ENCODE assay signal across 1 cellular context in the genomic region with DNA sequence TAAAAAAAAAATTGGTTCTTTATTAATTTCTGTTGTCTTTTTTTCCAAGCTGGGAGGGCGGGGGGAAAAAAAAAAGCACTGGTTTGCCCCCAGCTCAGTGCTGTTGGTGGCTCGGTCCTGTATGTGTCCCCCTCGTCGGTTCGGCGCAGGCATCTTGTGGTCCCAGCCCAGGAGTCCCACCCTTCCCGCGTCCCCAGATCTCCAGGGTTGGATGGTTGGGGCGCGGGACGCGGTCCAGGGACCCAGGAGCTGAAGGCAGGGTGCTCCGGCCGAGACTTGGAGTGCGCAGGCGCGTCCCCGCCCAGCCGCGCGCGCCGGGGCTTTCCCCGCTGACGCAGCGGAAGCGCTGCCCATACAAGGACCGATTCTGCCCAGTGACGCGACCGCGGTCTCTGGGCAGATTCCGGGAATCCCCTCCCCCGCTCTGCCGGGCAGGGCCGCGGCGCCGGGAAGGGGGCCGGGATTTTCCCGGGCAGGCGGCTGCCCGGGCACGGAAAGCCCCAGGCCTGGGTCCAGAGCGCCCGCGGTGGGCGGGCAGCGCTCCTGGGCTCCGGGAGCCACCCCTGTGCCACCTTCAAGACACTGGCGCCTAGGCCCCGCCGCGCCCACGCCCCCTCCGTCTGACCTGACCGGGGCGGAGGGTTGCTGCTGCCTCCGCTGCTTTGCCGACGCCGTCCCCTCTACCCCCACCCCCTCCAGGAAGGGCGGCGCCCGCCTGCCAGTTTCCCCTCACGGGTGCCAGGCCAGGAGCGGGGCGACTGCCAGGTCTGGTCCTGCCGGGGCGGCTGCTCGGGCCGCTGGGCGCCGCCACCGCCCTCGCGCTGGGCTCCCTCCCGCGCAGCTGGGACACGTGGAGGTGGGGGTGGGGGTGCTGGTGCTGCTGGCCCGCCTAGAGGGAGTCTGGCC.
TF ChIP-seq lines count a peak whose summit lies in the region.

No MANE protein-coding gene starts in this region.

TF ChIP-seq in GM12878, 131 proteins besides CTCF, POLR2A, EP300 and RAD21 (continued from another document):
- TF ChIP-seq, protein P1, sequence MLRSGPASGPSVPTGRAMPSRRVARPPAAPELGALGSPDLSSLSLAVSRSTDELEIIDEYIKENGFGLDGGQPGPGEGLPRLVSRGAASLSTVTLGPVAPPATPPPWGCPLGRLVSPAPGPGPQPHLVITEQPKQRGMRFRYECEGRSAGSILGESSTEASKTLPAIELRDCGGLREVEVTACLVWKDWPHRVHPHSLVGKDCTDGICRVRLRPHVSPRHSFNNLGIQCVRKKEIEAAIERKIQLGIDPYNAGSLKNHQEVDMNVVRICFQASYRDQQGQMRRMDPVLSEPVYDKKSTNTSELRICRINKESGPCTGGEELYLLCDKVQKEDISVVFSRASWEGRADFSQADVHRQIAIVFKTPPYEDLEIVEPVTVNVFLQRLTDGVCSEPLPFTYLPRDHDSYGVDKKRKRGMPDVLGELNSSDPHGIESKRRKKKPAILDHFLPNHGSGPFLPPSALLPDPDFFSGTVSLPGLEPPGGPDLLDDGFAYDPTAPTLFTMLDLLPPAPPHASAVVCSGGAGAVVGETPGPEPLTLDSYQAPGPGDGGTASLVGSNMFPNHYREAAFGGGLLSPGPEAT (IDR thresholded peaks at IDR 0.05; ENCODE audit: low read depth): peak; percentile 91; the same call in 1 of the 2 replicates
- TF ChIP-seq NRF1 (conservative IDR thresholded peaks at IDR 0.05; ENCODE audit: low read depth, low read length): peak; percentile 65
- no peak for TF ChIP-seq ZNF274 (IDR thresholded peaks at IDR 0.05; ENCODE audit: insufficient read depth, insufficient read length)
- TF ChIP-seq IKZF2 (IDR thresholded peaks at IDR 0.05): peak; percentile 92 to 93
- TF ChIP-seq, protein P2, sequence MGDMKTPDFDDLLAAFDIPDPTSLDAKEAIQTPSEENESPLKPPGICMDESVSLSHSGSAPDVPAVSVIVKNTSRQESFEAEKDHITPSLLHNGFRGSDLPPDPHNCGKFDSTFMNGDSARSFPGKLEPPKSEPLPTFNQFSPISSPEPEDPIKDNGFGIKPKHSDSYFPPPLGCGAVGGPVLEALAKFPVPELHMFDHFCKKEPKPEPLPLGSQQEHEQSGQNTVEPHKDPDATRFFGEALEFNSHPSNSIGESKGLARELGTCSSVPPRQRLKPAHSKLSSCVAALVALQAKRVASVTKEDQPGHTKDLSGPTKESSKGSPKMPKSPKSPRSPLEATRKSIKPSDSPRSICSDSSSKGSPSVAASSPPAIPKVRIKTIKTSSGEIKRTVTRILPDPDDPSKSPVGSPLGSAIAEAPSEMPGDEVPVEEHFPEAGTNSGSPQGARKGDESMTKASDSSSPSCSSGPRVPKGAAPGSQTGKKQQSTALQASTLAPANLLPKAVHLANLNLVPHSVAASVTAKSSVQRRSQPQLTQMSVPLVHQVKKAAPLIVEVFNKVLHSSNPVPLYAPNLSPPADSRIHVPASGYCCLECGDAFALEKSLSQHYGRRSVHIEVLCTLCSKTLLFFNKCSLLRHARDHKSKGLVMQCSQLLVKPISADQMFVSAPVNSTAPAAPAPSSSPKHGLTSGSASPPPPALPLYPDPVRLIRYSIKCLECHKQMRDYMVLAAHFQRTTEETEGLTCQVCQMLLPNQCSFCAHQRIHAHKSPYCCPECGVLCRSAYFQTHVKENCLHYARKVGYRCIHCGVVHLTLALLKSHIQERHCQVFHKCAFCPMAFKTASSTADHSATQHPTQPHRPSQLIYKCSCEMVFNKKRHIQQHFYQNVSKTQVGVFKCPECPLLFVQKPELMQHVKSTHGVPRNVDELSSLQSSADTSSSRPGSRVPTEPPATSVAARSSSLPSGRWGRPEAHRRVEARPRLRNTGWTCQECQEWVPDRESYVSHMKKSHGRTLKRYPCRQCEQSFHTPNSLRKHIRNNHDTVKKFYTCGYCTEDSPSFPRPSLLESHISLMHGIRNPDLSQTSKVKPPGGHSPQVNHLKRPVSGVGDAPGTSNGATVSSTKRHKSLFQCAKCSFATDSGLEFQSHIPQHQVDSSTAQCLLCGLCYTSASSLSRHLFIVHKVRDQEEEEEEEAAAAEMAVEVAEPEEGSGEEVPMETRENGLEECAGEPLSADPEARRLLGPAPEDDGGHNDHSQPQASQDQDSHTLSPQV (IDR thresholded peaks at IDR 0.05): no peak; the same call in 1 of the 2 replicates
- peak; percentile 87; the same call in 1 of the 2 replicates for TF ChIP-seq ZNF217 (IDR thresholded peaks at IDR 0.05)
- peak; percentile 73; the same call in 1 of the 2 replicates for TF ChIP-seq ZNF207 (IDR thresholded peaks at IDR 0.05; ENCODE audit: borderline replicate concordance)
- no peak for TF ChIP-seq NFXL1 (IDR thresholded peaks at IDR 0.05; ENCODE audit: borderline replicate concordance)
- peak; percentile 87 for TF ChIP-seq EED (IDR thresholded peaks at IDR 0.05; ENCODE audit: low read depth)
- TF ChIP-seq, protein P3, sequence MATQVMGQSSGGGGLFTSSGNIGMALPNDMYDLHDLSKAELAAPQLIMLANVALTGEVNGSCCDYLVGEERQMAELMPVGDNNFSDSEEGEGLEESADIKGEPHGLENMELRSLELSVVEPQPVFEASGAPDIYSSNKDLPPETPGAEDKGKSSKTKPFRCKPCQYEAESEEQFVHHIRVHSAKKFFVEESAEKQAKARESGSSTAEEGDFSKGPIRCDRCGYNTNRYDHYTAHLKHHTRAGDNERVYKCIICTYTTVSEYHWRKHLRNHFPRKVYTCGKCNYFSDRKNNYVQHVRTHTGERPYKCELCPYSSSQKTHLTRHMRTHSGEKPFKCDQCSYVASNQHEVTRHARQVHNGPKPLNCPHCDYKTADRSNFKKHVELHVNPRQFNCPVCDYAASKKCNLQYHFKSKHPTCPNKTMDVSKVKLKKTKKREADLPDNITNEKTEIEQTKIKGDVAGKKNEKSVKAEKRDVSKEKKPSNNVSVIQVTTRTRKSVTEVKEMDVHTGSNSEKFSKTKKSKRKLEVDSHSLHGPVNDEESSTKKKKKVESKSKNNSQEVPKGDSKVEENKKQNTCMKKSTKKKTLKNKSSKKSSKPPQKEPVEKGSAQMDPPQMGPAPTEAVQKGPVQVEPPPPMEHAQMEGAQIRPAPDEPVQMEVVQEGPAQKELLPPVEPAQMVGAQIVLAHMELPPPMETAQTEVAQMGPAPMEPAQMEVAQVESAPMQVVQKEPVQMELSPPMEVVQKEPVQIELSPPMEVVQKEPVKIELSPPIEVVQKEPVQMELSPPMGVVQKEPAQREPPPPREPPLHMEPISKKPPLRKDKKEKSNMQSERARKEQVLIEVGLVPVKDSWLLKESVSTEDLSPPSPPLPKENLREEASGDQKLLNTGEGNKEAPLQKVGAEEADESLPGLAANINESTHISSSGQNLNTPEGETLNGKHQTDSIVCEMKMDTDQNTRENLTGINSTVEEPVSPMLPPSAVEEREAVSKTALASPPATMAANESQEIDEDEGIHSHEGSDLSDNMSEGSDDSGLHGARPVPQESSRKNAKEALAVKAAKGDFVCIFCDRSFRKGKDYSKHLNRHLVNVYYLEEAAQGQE (IDR thresholded peaks at IDR 0.05; ENCODE audit: low read depth, low read length): no peak
- no peak for TF ChIP-seq RCOR1 (conservative IDR thresholded peaks at IDR 0.05; ENCODE audit: low read depth, low read length)
- peak; percentile 91 for TF ChIP-seq POLR2AphosphoS5 (IDR thresholded peaks at IDR 0.05; ENCODE audit: low read length)
- TF ChIP-seq CHD2 (IDR thresholded peaks at IDR 0.05; ENCODE audit: borderline replicate concordance, low read depth, low read length): peak; percentile 90
- TF ChIP-seq TCF3 (IDR thresholded peaks at IDR 0.05; ENCODE audit: borderline replicate concordance, insufficient read depth, low read depth, low read length): peak; percentile 70; the same call in 1 of the 2 replicates
- TF ChIP-seq, protein P4, sequence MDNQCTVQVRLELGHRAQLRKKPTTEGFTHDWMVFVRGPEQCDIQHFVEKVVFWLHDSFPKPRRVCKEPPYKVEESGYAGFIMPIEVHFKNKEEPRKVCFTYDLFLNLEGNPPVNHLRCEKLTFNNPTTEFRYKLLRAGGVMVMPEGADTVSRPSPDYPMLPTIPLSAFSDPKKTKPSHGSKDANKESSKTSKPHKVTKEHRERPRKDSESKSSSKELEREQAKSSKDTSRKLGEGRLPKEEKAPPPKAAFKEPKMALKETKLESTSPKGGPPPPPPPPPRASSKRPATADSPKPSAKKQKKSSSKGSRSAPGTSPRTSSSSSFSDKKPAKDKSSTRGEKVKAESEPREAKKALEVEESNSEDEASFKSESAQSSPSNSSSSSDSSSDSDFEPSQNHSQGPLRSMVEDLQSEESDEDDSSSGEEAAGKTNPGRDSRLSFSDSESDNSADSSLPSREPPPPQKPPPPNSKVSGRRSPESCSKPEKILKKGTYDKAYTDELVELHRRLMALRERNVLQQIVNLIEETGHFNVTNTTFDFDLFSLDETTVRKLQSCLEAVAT (IDR thresholded peaks at IDR 0.05): peak; percentile 12
- TF ChIP-seq, protein P5, sequence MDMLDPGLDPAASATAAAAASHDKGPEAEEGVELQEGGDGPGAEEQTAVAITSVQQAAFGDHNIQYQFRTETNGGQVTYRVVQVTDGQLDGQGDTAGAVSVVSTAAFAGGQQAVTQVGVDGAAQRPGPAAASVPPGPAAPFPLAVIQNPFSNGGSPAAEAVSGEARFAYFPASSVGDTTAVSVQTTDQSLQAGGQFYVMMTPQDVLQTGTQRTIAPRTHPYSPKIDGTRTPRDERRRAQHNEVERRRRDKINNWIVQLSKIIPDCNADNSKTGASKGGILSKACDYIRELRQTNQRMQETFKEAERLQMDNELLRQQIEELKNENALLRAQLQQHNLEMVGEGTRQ (IDR thresholded peaks at IDR 0.05; ENCODE audit: borderline replicate concordance, low read depth, low read length): no peak; the same call in 1 of the 2 replicates
- TF ChIP-seq FOS (IDR thresholded peaks at IDR 0.05; ENCODE audit: borderline replicate concordance, extremely low read depth, insufficient read length): no peak
- TF ChIP-seq IRF4 (IDR thresholded peaks at IDR 0.05; ENCODE audit: low read depth, low read length): no peak
- TF ChIP-seq, protein P6, sequence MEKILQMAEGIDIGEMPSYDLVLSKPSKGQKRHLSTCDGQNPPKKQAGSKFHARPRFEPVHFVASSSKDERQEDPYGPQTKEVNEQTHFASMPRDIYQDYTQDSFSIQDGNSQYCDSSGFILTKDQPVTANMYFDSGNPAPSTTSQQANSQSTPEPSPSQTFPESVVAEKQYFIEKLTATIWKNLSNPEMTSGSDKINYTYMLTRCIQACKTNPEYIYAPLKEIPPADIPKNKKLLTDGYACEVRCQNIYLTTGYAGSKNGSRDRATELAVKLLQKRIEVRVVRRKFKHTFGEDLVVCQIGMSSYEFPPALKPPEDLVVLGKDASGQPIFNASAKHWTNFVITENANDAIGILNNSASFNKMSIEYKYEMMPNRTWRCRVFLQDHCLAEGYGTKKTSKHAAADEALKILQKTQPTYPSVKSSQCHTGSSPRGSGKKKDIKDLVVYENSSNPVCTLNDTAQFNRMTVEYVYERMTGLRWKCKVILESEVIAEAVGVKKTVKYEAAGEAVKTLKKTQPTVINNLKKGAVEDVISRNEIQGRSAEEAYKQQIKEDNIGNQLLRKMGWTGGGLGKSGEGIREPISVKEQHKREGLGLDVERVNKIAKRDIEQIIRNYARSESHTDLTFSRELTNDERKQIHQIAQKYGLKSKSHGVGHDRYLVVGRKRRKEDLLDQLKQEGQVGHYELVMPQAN (conservative IDR thresholded peaks at IDR 0.05): peak; percentile 93
- peak; percentile 95 for TF ChIP-seq POU2F2 (IDR thresholded peaks at IDR 0.05; ENCODE audit: borderline replicate concordance, low read depth, low read length)
TF ChIP-seq in GM12878: peak in this region for 65.
